In the genomic region with DNA sequence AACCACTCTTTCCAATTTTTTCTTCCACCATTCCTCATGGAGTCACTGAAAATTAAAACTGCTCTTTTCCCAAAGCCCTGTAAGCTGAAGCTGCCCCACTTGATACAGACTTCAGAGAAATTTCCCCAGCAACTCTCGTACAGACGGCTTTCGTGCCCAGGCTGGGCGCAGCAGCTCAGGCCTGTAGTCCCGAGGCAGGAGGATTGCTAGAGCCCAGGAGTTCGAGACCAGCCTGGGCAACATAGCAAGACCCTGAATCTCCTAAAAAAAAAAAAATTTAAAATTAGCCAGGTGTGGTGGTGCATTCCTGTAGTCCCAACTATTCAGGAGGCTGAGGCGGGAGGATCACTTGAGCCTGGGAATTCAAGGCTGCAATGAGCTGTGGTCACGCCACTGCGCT, we compare ENCODE assay signal across 25 cellular contexts. TPM values are rescaled to one million over a fixed set of nuclear protein-coding genes. Genes with fewer than 3 reads are reported as not detected.
"Had no signal": no experiment of that assay in that cellular context is flagged by ENCODE, and none has a peak within 500 bp of the region (broad histone marks: within the 10 kb centered on the region; RNA-seq: fewer than 3 reads in every experiment).

No MANE protein-coding gene starts in this region.

- H3K36me3 ChIP-seq: breast epithelium had no signal

- ATAC-seq: gastroesophageal sphincter; stimulated activated naive B cell treated with anti-CD40 and anti-IgM and Interleukin-4, amounts not matched to agents 10 μg/mL and 1 μg/mL and 100 μg/mL, for 72 hours had no signal

- H3K4me3 ChIP-seq: breast epithelium, esophagus squamous epithelium, gastroesophageal sphincter, thoracic aorta, upper lobe of left lung had no signal

- H3K27ac ChIP-seq: breast epithelium, gastroesophageal sphincter, thoracic aorta, upper lobe of left lung had no signal

- DNase-seq: activated CD4-positive, alpha-beta memory T cell treated with anti-CD3 and anti-CD28 coated beads, Interleukin-2, amount 10 ng/mL, durations not matched to agents 7 days and 5 days; activated CD4-positive, alpha-beta T cell treated with anti-CD3 and anti-CD28 coated beads, Interleukin-2, amount 10 ng/mL, durations not matched to agents 24 days and 14 days; activated gamma-delta T cell treated with Interleukin-2 at 50 U/mL for 16 hours; activated naive CD8-positive, alpha-beta T cell treated with anti-CD3 and anti-CD28 coated beads, Interleukin-2, amount 10 ng/mL, durations not matched to agents 7 days and 5 days; amniotic stem cell; effector memory CD4-positive, alpha-beta T cell; esophagus squamous epithelium; head of caudate nucleus; hypothalamus; nephron progenitor cell; occipital lobe; retina; stimulated activated CD4-positive, alpha-beta T cell treated with anti-CD3 and anti-CD28 coated beads, Interleukin-2, amount 100 ng/mL, for 48 hours; stimulated activated CD8-positive, alpha-beta memory T cell treated with anti-CD3 and anti-CD28 coated beads, Interleukin-4, amount 100 ng/mL, for 48 hours; stimulated activated naive B cell treated with anti-CD40 and anti-IgM and Interleukin-4, amounts not matched to agents 10 μg/mL and 1 μg/mL and 100 μg/mL, for 72 hours; upper lobe of left lung had no signal

- H3K4me3 Mint-ChIP-seq: activated CD4-positive, alpha-beta memory T cell treated with anti-CD3 and anti-CD28 coated beads, Interleukin-2, amount 10 ng/mL, durations not matched to agents 7 days and 5 days; activated CD4-positive, alpha-beta T cell treated with anti-CD3 and anti-CD28 coated beads, Interleukin-2, amount 10 ng/mL, durations not matched to agents 24 days and 14 days; activated naive CD8-positive, alpha-beta T cell treated with anti-CD3 and anti-CD28 coated beads, Interleukin-2, amount 10 ng/mL, durations not matched to agents 7 days and 5 days; central memory CD8-positive, alpha-beta T cell; memory B cell; nephron progenitor cell; stimulated activated naive B cell treated with anti-CD40 and anti-IgM and Interleukin-4, amounts not matched to agents 10 μg/mL and 1 μg/mL and 100 μg/mL, for 72 hours had no signal

- H3K27me3 Mint-ChIP-seq: activated CD4-positive, alpha-beta T cell treated with anti-CD3 and anti-CD28 coated beads, Interleukin-2, amount 10 ng/mL, durations not matched to agents 24 days and 14 days; activated naive CD8-positive, alpha-beta T cell treated with anti-CD3 and anti-CD28 coated beads, Interleukin-2, amount 10 ng/mL, durations not matched to agents 7 days and 5 days; central memory CD8-positive, alpha-beta T cell; stimulated activated naive B cell treated with anti-CD40 and anti-IgM and Interleukin-4, amounts not matched to agents 10 μg/mL and 1 μg/mL and 100 μg/mL, for 72 hours had no signal

- FAIRE-seq: colon had no signal

- H3K9me3 ChIP-seq: esophagus squamous epithelium, thoracic aorta, upper lobe of left lung had no signal

- H3K9me3 Mint-ChIP-seq: central memory CD8-positive, alpha-beta T cell had no signal

- H3K27ac Mint-ChIP-seq: activated CD4-positive, alpha-beta memory T cell treated with anti-CD3 and anti-CD28 coated beads, Interleukin-2, amount 10 ng/mL, durations not matched to agents 7 days and 5 days; activated CD4-positive, alpha-beta T cell treated with anti-CD3 and anti-CD28 coated beads, Interleukin-2, amount 10 ng/mL, durations not matched to agents 24 days and 14 days; activated naive CD8-positive, alpha-beta T cell treated with anti-CD3 and anti-CD28 coated beads, Interleukin-2, amount 10 ng/mL, durations not matched to agents 7 days and 5 days; memory B cell; nephron progenitor cell; stimulated activated naive B cell treated with anti-CD40 and anti-IgM and Interleukin-4, amounts not matched to agents 10 μg/mL and 1 μg/mL and 100 μg/mL, for 72 hours had no signal

RNA-seq across cellular contexts. Expression of a gene that starts 20.4 kb away (rescaled TPM):
- total RNA-seq: activated CD4-positive, alpha-beta memory T cell treated with anti-CD3 and anti-CD28 coated beads, Interleukin-2, amount 10 ng/mL, durations not matched to agents 7 days and 5 days; activated CD4-positive, alpha-beta T cell treated with anti-CD3 and anti-CD28 coated beads, Interleukin-2, amount 10 ng/mL, durations not matched to agents 24 days and 14 days; activated naive CD8-positive, alpha-beta T cell treated with anti-CD3 and anti-CD28 coated beads, Interleukin-2, amount 10 ng/mL, durations not matched to agents 7 days and 5 days; dermis microvascular lymphatic vessel endothelial cell; esophagus squamous epithelium; gastroesophageal sphincter; occipital lobe; posterior vena cava; T-helper 2 cell treated with Interferon-gamma antibody and Interleukin-4, amounts not matched to agents 100 ng/mL and 5 ng/mL, for 36 hours; thoracic aorta; upper lobe of left lung had no signal
